In genomic region chr12:53601296-53601847, GRCh38 we compare ENCODE assay signal across 14 cellular contexts. TPM values are rescaled to one million over a fixed set of nuclear protein-coding genes. Genes with fewer than 3 reads are reported as not detected.
DNase-seq lines count a peak whose midpoint lies in the region; ATAC-seq and TF ChIP-seq lines count a peak whose summit lies in the region.
"Had no signal": no experiment of that assay in that cellular context is flagged by ENCODE, and none has a peak within 500 bp of the region (broad histone marks: within the 10 kb centered on the region; RNA-seq: fewer than 3 reads in every experiment).

No MANE protein-coding gene starts in this region.

- POLR2A ChIA-PET in T-cell (lab: Charles Lee) = no interaction called here

- H3K27ac Mint-ChIP-seq in brain (peak overlapping the region; percentile 59 to 92 (median 79)), T-cell (no peak overlapping the region)
- H3K27ac Mint-ChIP-seq: activated CD4-positive, alpha-beta memory T cell treated with anti-CD3 and anti-CD28 coated beads, Interleukin-2, amount 10 ng/mL, durations not matched to agents 7 days and 5 days; stimulated activated naive CD8-positive, alpha-beta T cell treated with anti-CD3 and anti-CD28 coated beads, Interleukin-15, Interleukin-2, amounts not matched to agents 100 ng/mL and 50 ng/mL, for 24 hours had no signal

- no peak overlapping the region for H3K27ac ChIP-seq in thymus (ENCODE audit: low read depth)
- H3K27ac ChIP-seq: left lung, RWPE1 had no signal

- no peaks in the 10 kb centered on the region for H3K27me3 Mint-ChIP-seq in brain
- H3K27me3 Mint-ChIP-seq in T-cell = no peaks in the 10 kb centered on the region
- H3K27me3 Mint-ChIP-seq: activated CD4-positive, alpha-beta memory T cell treated with anti-CD3 and anti-CD28 coated beads, Interleukin-2, amount 10 ng/mL, durations not matched to agents 7 days and 5 days; stimulated activated naive CD8-positive, alpha-beta T cell treated with anti-CD3 and anti-CD28 coated beads, Interleukin-15, Interleukin-2, amounts not matched to agents 100 ng/mL and 50 ng/mL, for 24 hours had no signal

- DNase-seq in MV-4-11 (lab: John Stamatoyannopoulos, UW) (peak; percentile 40), medulla oblongata (ENCODE audit: extremely low spot score) (peak; percentile 56), T-cell (no peak), retina (no peak)
- DNase-seq: activated CD4-positive, alpha-beta memory T cell treated with anti-CD3 and anti-CD28 coated beads, Interleukin-2, amount 10 ng/mL, durations not matched to agents 7 days and 5 days; DMS79 treated with DMSO at 0.1 percent for 48 hours; left lung; NCI-H1436; stimulated activated CD4-positive, alpha-beta T cell treated with anti-CD3 and anti-CD28 coated beads, Interleukin-12 subunit alpha, Interleukin-12 subunit beta, amount 100 ng/mL, for 4 hours had no signal

- H3K36me3 ChIP-seq in thymus (ENCODE audit: control insufficient read depth, insufficient read depth) = no peaks in the 10 kb centered on the region

- H3K4me3 ChIP-seq in thymus (ENCODE audit: low read length) = peak overlapping the region; percentile 18

- CTCF ChIA-PET in T-cell (lab: Charles Lee) = no interaction called here

- H3K4me3 Mint-ChIP-seq in brain = peak overlapping the region in 4 of 5 experiments; percentile 34 to 76 (median 60)
- no peak overlapping the region for H3K4me3 Mint-ChIP-seq in T-cell
- H3K4me3 Mint-ChIP-seq: activated CD4-positive, alpha-beta memory T cell treated with anti-CD3 and anti-CD28 coated beads, Interleukin-2, amount 10 ng/mL, durations not matched to agents 7 days and 5 days; stimulated activated naive CD8-positive, alpha-beta T cell treated with anti-CD3 and anti-CD28 coated beads, Interleukin-15, Interleukin-2, amounts not matched to agents 100 ng/mL and 50 ng/mL, for 24 hours had no signal

- H3K4me1 ChIP-seq in thymus (ENCODE audit: control insufficient read depth, insufficient read depth, low read length) = peaks cover 4% of the 10 kb centered on the region

- TF ChIP-seq CTCF in brain (conservative IDR thresholded peaks at IDR 0.05) = no peak

- H3K36me3 Mint-ChIP-seq in brain (peaks cover 24% of the 10 kb centered on the region), T-cell (peaks cover 36% of the 10 kb centered on the region)

- peaks cover 73% of the 10 kb centered on the region for H3K4me1 Mint-ChIP-seq in brain
- peaks cover 24 to 34% (median 29%) of the 10 kb centered on the region in 3 donors for H3K4me1 Mint-ChIP-seq in T-cell

- no peaks in the 10 kb centered on the region for H3K9me3 Mint-ChIP-seq in brain
- no peaks in the 10 kb centered on the region for H3K9me3 Mint-ChIP-seq in T-cell
- H3K9me3 Mint-ChIP-seq: activated CD4-positive, alpha-beta memory T cell treated with anti-CD3 and anti-CD28 coated beads, Interleukin-2, amount 10 ng/mL, durations not matched to agents 7 days and 5 days; stimulated activated naive CD8-positive, alpha-beta T cell treated with anti-CD3 and anti-CD28 coated beads, Interleukin-15, Interleukin-2, amounts not matched to agents 100 ng/mL and 50 ng/mL, for 24 hours had no signal

- ATAC-seq in T-cell (replicated peaks in 1 of 4) = no peak
- ATAC-seq in HG02852 (IDR thresholded peaks at IDR 0.05; ENCODE audit: unreplicated experiment) = no peak
- ATAC-seq: left lung had no signal

- no peaks in the 10 kb centered on the region for H3K27me3 ChIP-seq in thymus (ENCODE audit: control insufficient read depth, insufficient read depth)
- H3K27me3 ChIP-seq: left lung had no signal

- no peaks in the 10 kb centered on the region for H3K9me3 ChIP-seq in thymus (ENCODE audit: control insufficient read depth)
- H3K9me3 ChIP-seq: left lung had no signal

- 34% methylated on average over 12 of the region's 12 CpGs for whole genome bisulfite sequencing in thymus

RNA-seq across cellular contexts. Expression of gene ATF7, which starts 24.8 kb away (rescaled TPM):
- polyA plus RNA-seq in brain (ENCODE audit: insufficient read depth, low read depth, low replicate concordance) = 36.2 TPM
- polyA plus RNA-seq in thymus = 15.8 TPM
- total RNA-seq in T-cell = 10 to 100 TPM; 18.9 to 29.6 (median 27.1) TPM

Comparison
In these comparisons a context has a peak if more than half of its experiments do, and no peak if none do; other contexts are left out.
1. DNase-seq: peak in MV-4-11 (single experiment) and medulla oblongata (single experiment); none in T-cell (0 of 34) and retina (single experiment).
2. H3K27ac Mint-ChIP-seq: peak in brain (5 of 5); none in T-cell (0 of 2).
3. H3K4me3 Mint-ChIP-seq: peak in brain (4 of 5); none in T-cell (0 of 3).